In genomic region chr11:110077318-110077717, GRCh38 we compare ENCODE assay signal across 8 cellular contexts. TPM values are rescaled to one million over a fixed set of nuclear protein-coding genes. Genes with fewer than 3 reads are reported as not detected.
A peak's percentile ranks its signal among the peaks of the same experiment; 100 is the strongest.
DNase-seq lines count a peak whose midpoint lies in the region; ATAC-seq and TF ChIP-seq lines count a peak whose summit lies in the region.

No MANE protein-coding gene starts in this region.

- H3K27me3 ChIP-seq in dorsolateral prefrontal cortex, result no peaks in the 10 kb centered on the region

- ATAC-seq in GM18861 (IDR thresholded peaks at IDR 0.05; ENCODE audit: unreplicated experiment) (peak; percentile 20), GM21526 (IDR thresholded peaks at IDR 0.05; ENCODE audit: low FRiP score, unreplicated experiment) (peak; percentile 21), HG03354 (IDR thresholded peaks at IDR 0.05; ENCODE audit: poor library complexity, severe bottlenecking, unreplicated experiment) (peak; percentile 32)

- peaks cover 5% of the 10 kb centered on the region for H3K9me3 Mint-ChIP-seq in glutamatergic neuron (ENCODE audit: unreplicated experiment)

- intact Hi-C loops in dorsolateral prefrontal cortex (cut with DNase I), result no loop called here

- peak overlapping the region; percentile 89 for H3K27ac Mint-ChIP-seq in glutamatergic neuron (ENCODE audit: unreplicated experiment)

- H3K27ac ChIP-seq in RWPE1 (no peak overlapping the region), dorsolateral prefrontal cortex (peak overlapping the region in 14 of 59 donors; percentile 1 to 75 (median 44))

- H3K4me3 ChIP-seq in dorsolateral prefrontal cortex, result no peak overlapping the region

- CTCF ChIA-PET in RWPE1 (lab: Yijun Ruan, JAX), result interaction anchor here (0.6 to 0.7 kb wide), 3 partner anchors 17 to 358 kb away, joined by 3 read pairs; no protein-coding TSS in a partner anchor

- H3K36me3 Mint-ChIP-seq in glutamatergic neuron (ENCODE audit: unreplicated experiment), result no peaks in the 10 kb centered on the region

- H3K4me3 Mint-ChIP-seq in glutamatergic neuron (ENCODE audit: unreplicated experiment), result no peak overlapping the region

- TF ChIP-seq CTCF in glutamatergic neuron (IDR thresholded peaks at IDR 0.05; ENCODE audit: partially characterized antibody, unreplicated experiment) (no peak), RWPE1 (conservative IDR thresholded peaks at IDR 0.05; ENCODE audit: low read depth) (no peak), dorsolateral prefrontal cortex (IDR thresholded peaks at IDR 0.05 in 54 of 56, conservative IDR thresholded peaks at IDR 0.05 in 2 of 56; ENCODE audit: low read depth in 1 of 56, partially characterized antibody in 56 of 56) (no peak)

- DNase-seq in glutamatergic neuron (no peak), RWPE1 (ENCODE audit: low spot score) (no peak), RPMI8226 (no peak), dorsolateral prefrontal cortex (no peak), DMS153 (lab: John Stamatoyannopoulos, UW) (no peak)

- peaks cover 28% of the 10 kb centered on the region for H3K4me1 Mint-ChIP-seq in glutamatergic neuron (ENCODE audit: low read depth, unreplicated experiment)

- POLR2A ChIA-PET in RWPE1 (lab: Yijun Ruan, JAX; ENCODE audit: low non-redundant PET), result no interaction called here

- no peaks in the 10 kb centered on the region for H3K27me3 Mint-ChIP-seq in glutamatergic neuron (ENCODE audit: unreplicated experiment)

RNA-seq across cellular contexts. Expression of gene ZC3H12C, which starts 15.9 kb away (rescaled TPM):
- total RNA-seq in glutamatergic neuron (ENCODE audit: unreplicated experiment) (60.6 TPM), dorsolateral prefrontal cortex (10 to 100 TPM; 11.6 to 30.2 (median 18.3) TPM)
